ENCODE assay signal across 20 cellular contexts in the genomic region with DNA sequence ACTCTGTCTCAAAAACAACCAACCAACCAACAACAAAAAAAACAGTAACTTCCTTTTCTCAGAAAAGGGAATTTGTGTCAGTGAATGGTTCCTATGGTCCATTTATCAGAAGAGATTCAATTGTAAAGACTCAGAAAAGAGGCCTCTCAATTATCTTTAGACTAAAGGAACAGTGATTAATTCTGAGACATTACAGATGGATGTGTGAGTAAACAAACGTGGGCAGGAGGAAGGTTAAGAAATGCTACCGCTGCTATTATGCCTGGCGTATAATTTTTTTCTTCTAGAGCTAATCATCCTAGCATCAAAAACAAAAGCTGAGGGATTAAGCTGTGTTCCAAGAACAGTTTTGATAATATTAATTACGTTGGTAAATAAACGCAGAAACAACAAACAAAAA.
"Had no signal": no experiment of that assay in that cellular context is flagged by ENCODE, and none has a peak within 500 bp of the region (broad histone marks: within the 10 kb centered on the region; RNA-seq: fewer than 3 reads in every experiment).

No MANE protein-coding gene starts in this region.

- H3K27me3 ChIP-seq: brain microvascular endothelial cell, esophagus squamous epithelium, upper lobe of right lung had no signal

- H3K9me3 ChIP-seq: esophagus squamous epithelium, lower lobe of right lung, thoracic aorta, upper lobe of right lung had no signal

- H3K27ac ChIP-seq: brain microvascular endothelial cell, coronary artery, lower lobe of right lung, thoracic aorta, upper lobe of right lung had no signal

- H3K36me3 ChIP-seq: brain microvascular endothelial cell, esophagus squamous epithelium, lower lobe of right lung, thoracic aorta, upper lobe of right lung had no signal

- H3K27ac Mint-ChIP-seq: activated naive CD4-positive, alpha-beta T cell treated with anti-CD3 and anti-CD28 coated beads for 36 hours; activated naive CD8-positive, alpha-beta T cell treated with anti-CD3 and anti-CD28 coated beads, Interleukin-2, amount 50 U/mL, for 24 hours; nephron; stimulated activated effector memory CD8-positive, alpha-beta T cell treated with anti-CD3 and anti-CD28 coated beads, Interleukin-12 subunit alpha, Interleukin-12 subunit beta, amount 100 ng/mL, for 72 hours; T-helper 1 cell treated with Interleukin-12 subunit alpha and Interleukin-12 subunit beta and Interleukin-4 antibody, amounts not matched to agents 30 μg/mL and 1 μg/mL, for 36 hours had no signal

- DNase-seq: activated CD4-positive, alpha-beta T cell treated with anti-CD3 and anti-CD28 coated beads, Interleukin-2, amount 50 U/mL, for 1 hour; activated CD4-positive, CD25-positive, alpha-beta regulatory T cell treated with anti-CD3 and anti-CD28 coated beads, Interleukin-2, amount 50 U/mL, for 72 hours; activated CD8-positive, alpha-beta memory T cell treated with anti-CD3 and anti-CD28 coated beads, Interleukin-2, amount 50 U/mL, for 4 hours; activated naive CD4-positive, alpha-beta T cell treated with anti-CD3 and anti-CD28 coated beads for 36 hours; activated naive CD8-positive, alpha-beta T cell treated with anti-CD3 and anti-CD28 coated beads, Interleukin-2, amount 50 U/mL, for 24 hours; activated T-cell treated with anti-CD3 and anti-CD28 coated beads, Interleukin-2, amount 50 U/mL, for 4 hours; aorta; brain microvascular endothelial cell; esophagus squamous epithelium; hippocampal formation; islet precursor cell; lower lobe of right lung; stimulated activated CD4-positive, alpha-beta T cell treated with anti-CD3 and anti-CD28 coated beads, Interleukin-4, amount 100 ng/mL, for 24 hours; upper lobe of right lung had no signal

- H3K4me3 ChIP-seq: coronary artery, esophagus squamous epithelium, lower lobe of right lung, thoracic aorta, upper lobe of right lung had no signal

- H3K9me3 Mint-ChIP-seq: activated naive CD4-positive, alpha-beta T cell treated with anti-CD3 and anti-CD28 coated beads for 36 hours; activated naive CD8-positive, alpha-beta T cell treated with anti-CD3 and anti-CD28 coated beads, Interleukin-2, amount 50 U/mL, for 24 hours; activated T-cell treated with anti-CD3 and anti-CD28 coated beads, Interleukin-2, amount 50 U/mL, for 4 hours; nephron; stimulated activated effector memory CD8-positive, alpha-beta T cell treated with anti-CD3 and anti-CD28 coated beads, Interleukin-12 subunit alpha, Interleukin-12 subunit beta, amount 100 ng/mL, for 72 hours; T-helper 1 cell treated with Interleukin-12 subunit alpha and Interleukin-12 subunit beta and Interleukin-4 antibody, amounts not matched to agents 30 μg/mL and 1 μg/mL, for 36 hours had no signal

- H3K4me1 ChIP-seq: lower lobe of right lung, upper lobe of right lung had no signal

- H3K36me3 Mint-ChIP-seq: stimulated activated effector memory CD8-positive, alpha-beta T cell treated with anti-CD3 and anti-CD28 coated beads, Interleukin-12 subunit alpha, Interleukin-12 subunit beta, amount 100 ng/mL, for 72 hours had no signal

- ATAC-seq: activated naive CD8-positive, alpha-beta T cell treated with anti-CD3 and anti-CD28 coated beads, Interleukin-2, amount 50 U/mL, for 24 hours; activated T-cell treated with anti-CD3 and anti-CD28 coated beads, Interleukin-2, amount 50 U/mL, for 4 hours; lower lobe of right lung; sciatic nerve; stimulated activated effector memory CD8-positive, alpha-beta T cell treated with anti-CD3 and anti-CD28 coated beads, Interleukin-12 subunit alpha, Interleukin-12 subunit beta, amount 100 ng/mL, for 72 hours; upper lobe of right lung had no signal
